8 cellular contexts compared by ENCODE assay signal in genomic region chr7:20797174-20798080, GRCh38. TPM values are rescaled to one million over a fixed set of nuclear protein-coding genes. Genes with fewer than 3 reads are reported as not detected.
DNase-seq lines count a peak whose midpoint lies in the region; ATAC-seq and TF ChIP-seq lines count a peak whose summit lies in the region.

No MANE protein-coding gene starts in this region.

- peak in 1 of 3 donors; percentile 38 for DNase-seq in CD4-positive, CD25-positive, alpha-beta regulatory T cell
- peak; percentile 33 for DNase-seq in mammary epithelial cell
- DNase-seq in KG1 (lab: John Stamatoyannopoulos, UW): no peak
- no peak for DNase-seq in NK-92 treated with Interleukin-12 subunit alpha and Interleukin-12 subunit beta, amount 100 ng/mL, for 24 hours (lab: John Stamatoyannopoulos, UW)

- peaks cover 17 to 21% of the 10 kb centered on the region in 2 experiments for H3K9me3 ChIP-seq in CD4-positive, CD25-positive, alpha-beta regulatory T cell (ENCODE audit: control insufficient read depth in 2 of 2, low read length in 2 of 2)
- H3K9me3 ChIP-seq in OCI-LY1 (ENCODE audit: low read length): no peaks in the 10 kb centered on the region
- H3K9me3 ChIP-seq in mammary epithelial cell (replicated peaks; ENCODE audit: insufficient read depth, low read length): no peaks in the 10 kb centered on the region
- peaks cover 11% of the 10 kb centered on the region for H3K9me3 ChIP-seq in muscle layer of colon (ENCODE audit: low read length)

- 13% methylated on average over 32 of the region's 58 CpGs for WGBS in mammary epithelial cell (ENCODE audit: low coverage, missing lambda C conversion rate)

- peak overlapping the region; percentile 16 to 90 (median 80) for H3K4me3 Mint-ChIP-seq in CD4-positive, CD25-positive, alpha-beta regulatory T cell

- peaks cover 80% of the 10 kb centered on the region for H3K27me3 Mint-ChIP-seq in CD4-positive, CD25-positive, alpha-beta regulatory T cell

- TF ChIP-seq CTCF in OCI-LY1 (IDR thresholded peaks at IDR 0.05; ENCODE audit: low read length) (no peak), mammary epithelial cell (conservative IDR thresholded peaks at IDR 0.05 in 1 of 2, IDR thresholded peaks at IDR 0.05 in 1 of 2; ENCODE audit: extremely low read depth in 1 of 2, insufficient read depth in 1 of 2, low read depth in 1 of 2, low read length in 2 of 2) (no peak)

- H3K4me1 Mint-ChIP-seq in CD4-positive, CD25-positive, alpha-beta regulatory T cell: peaks cover 8 to 21% (median 11%) of the 10 kb centered on the region in 4 donors

- H3K9ac ChIP-seq in OCI-LY1 (ENCODE audit: low read length) (peak overlapping the region; percentile 51; the same call in 1 of the 2 replicates), mammary epithelial cell (ENCODE audit: insufficient read depth, low read length) (no peak overlapping the region), muscle layer of colon (ENCODE audit: low read length) (no peak overlapping the region)

- intact Hi-C loops in mammary epithelial cell (cut with micrococcal nuclease): no loop called here

- peaks cover 62% of the 10 kb centered on the region for H3K27me3 ChIP-seq in CD4-positive, CD25-positive, alpha-beta regulatory T cell (ENCODE audit: control insufficient read depth, insufficient read depth, low read length)
- H3K27me3 ChIP-seq in OCI-LY1 (ENCODE audit: insufficient read depth, low read length) (no peaks in the 10 kb centered on the region; the same call in 1 of the 2 replicates), mammary epithelial cell (ENCODE audit: insufficient read depth, low read length) (peaks cover 6% of the 10 kb centered on the region), muscle layer of colon (ENCODE audit: control insufficient read depth in 1 of 2, insufficient read depth in 2 of 2, low read length in 2 of 2) (peaks cover 62% of the 10 kb centered on the region in 2 donors)

- H4K20me1 ChIP-seq in OCI-LY1 (ENCODE audit: insufficient read depth, low read length) (no peaks in the 10 kb centered on the region), mammary epithelial cell (ENCODE audit: insufficient read depth, low read length) (no peaks in the 10 kb centered on the region)

- BruUV-seq in mammary epithelial cell (replicated peaks; lab: Mats Ljungman, UMichigan): no TSS peak

- peaks cover 4% of the 10 kb centered on the region for H3K36me3 Mint-ChIP-seq in CD4-positive, CD25-positive, alpha-beta regulatory T cell

- H2AFZ ChIP-seq in OCI-LY1 (ENCODE audit: low read length) (no peak overlapping the region), mammary epithelial cell (ENCODE audit: low read depth, low read length) (peak overlapping the region; percentile 88)

- H3K9me3 Mint-ChIP-seq in CD4-positive, CD25-positive, alpha-beta regulatory T cell: peaks cover 0 to 13% (median 4%) of the 10 kb centered on the region in 7 donors

- H3K27ac ChIP-seq in CD4-positive, CD25-positive, alpha-beta regulatory T cell (ENCODE audit: insufficient read depth, low read length, poor library complexity, severe bottlenecking): no peak overlapping the region
- H3K27ac ChIP-seq in OCI-LY1 (ENCODE audit: low read depth, low read length, poor library complexity, severe bottlenecking) (no peak overlapping the region), mammary epithelial cell (ENCODE audit: insufficient read depth, low read depth, low read length) (no peak overlapping the region), muscle layer of colon (ENCODE audit: low read depth, low read length) (no peak overlapping the region)

- no peak overlapping the region for H3K27ac Mint-ChIP-seq in CD4-positive, CD25-positive, alpha-beta regulatory T cell

- H3K36me3 ChIP-seq in CD4-positive, CD25-positive, alpha-beta regulatory T cell (ENCODE audit: control insufficient read depth, insufficient read depth, low read length): no peaks in the 10 kb centered on the region
- H3K36me3 ChIP-seq in OCI-LY1 (ENCODE audit: insufficient read depth, low read length) (no peaks in the 10 kb centered on the region), mammary epithelial cell (ENCODE audit: insufficient read depth, low read length) (no peaks in the 10 kb centered on the region), muscle layer of colon (ENCODE audit: insufficient read depth, low read length) (no peaks in the 10 kb centered on the region)

- peaks cover 17% of the 10 kb centered on the region for H3K4me1 ChIP-seq in CD4-positive, CD25-positive, alpha-beta regulatory T cell (ENCODE audit: control insufficient read depth, insufficient read depth, low read length, poor library complexity, severe bottlenecking)
- H3K4me1 ChIP-seq in OCI-LY1 (ENCODE audit: insufficient read depth, low read length, severe bottlenecking): peaks cover 5% of the 10 kb centered on the region
- peaks cover 6% of the 10 kb centered on the region for H3K4me1 ChIP-seq in mammary epithelial cell (ENCODE audit: insufficient read depth, low read length)
- peaks cover 13% of the 10 kb centered on the region for H3K4me1 ChIP-seq in muscle layer of colon (ENCODE audit: insufficient read depth, low read length)

- no peaks in the 10 kb centered on the region for H3F3A ChIP-seq in OCI-LY1 (ENCODE audit: insufficient read depth, low read length)

- peak overlapping the region; percentile 58 for H3K4me3 ChIP-seq in CD4-positive, CD25-positive, alpha-beta regulatory T cell (ENCODE audit: low read depth, low read length)
- H3K4me3 ChIP-seq in OCI-LY1 (ENCODE audit: low read depth, low read length, poor library complexity, severe bottlenecking) (peak overlapping the region; percentile 65), mammary epithelial cell (replicated peaks in 1 of 3; ENCODE audit: insufficient read depth in 1 of 3, low read depth in 2 of 3, low read length in 3 of 3) (peak overlapping the region; percentile 19 to 59 (median 57)), muscle layer of colon (ENCODE audit: low read depth in 1 of 2, low read length in 2 of 2) (peak overlapping the region; percentile 28 to 53)

- in situ Hi-C loops in mammary epithelial cell (cut with MboI; ENCODE audit: low sequenced_read_pairs in 2 of 2): loop anchor here in 1 of 2 donors (25.0 kb wide), 2 partner anchors 190 to 715 kb away; no protein-coding TSS in a partner anchor

- H3K4me2 ChIP-seq in OCI-LY1 (ENCODE audit: low read length): peak overlapping the region; percentile 62
- peak overlapping the region; percentile 73 for H3K4me2 ChIP-seq in mammary epithelial cell (ENCODE audit: insufficient read depth, low read depth, low read length)

- dilution Hi-C loops in mammary epithelial cell (cut with HindIII; ENCODE audit: low sequenced_read_pairs): loop anchor here (25.0 kb wide), 1 partner anchor 715 kb away; no protein-coding TSS in a partner anchor

- CTCF ChIA-PET in mammary epithelial cell (lab: Charles Lee; ENCODE audit: low non-redundant PET): interaction anchor here (0.6 kb wide), 1 partner anchor 16 kb away, joined by 3 read pairs; no protein-coding TSS in a partner anchor

- H3K79me2 ChIP-seq in OCI-LY1 (ENCODE audit: insufficient read depth, low read length): no peaks in the 10 kb centered on the region
- H3K79me2 ChIP-seq in mammary epithelial cell (ENCODE audit: insufficient read depth, low read length): no peaks in the 10 kb centered on the region

- peak; percentile 31 to 40 for ATAC-seq in CD4-positive, CD25-positive, alpha-beta regulatory T cell (ENCODE audit: low read depth in 2 of 2)
- peak; percentile 71 for ATAC-seq in GM19324 (IDR thresholded peaks at IDR 0.05; ENCODE audit: low FRiP score, unreplicated experiment)
- ATAC-seq in HG03280 (IDR thresholded peaks at IDR 0.05; ENCODE audit: unreplicated experiment): peak; percentile 59

- no peaks in the 10 kb centered on the region for H3K9me2 ChIP-seq in OCI-LY1 (ENCODE audit: low read depth, low read length)

RNA-seq across cellular contexts. Expression of gene SP8, which starts 10.7 kb away (rescaled TPM):
- not detected for total RNA-seq in CD4-positive, CD25-positive, alpha-beta regulatory T cell
- polyA plus RNA-seq in CD4-positive, CD25-positive, alpha-beta regulatory T cell: not detected
- total RNA-seq in mammary epithelial cell: under 1 TPM in 1 of 2 donors, not detected in 1; 0.21 TPM
- polyA plus RNA-seq in mammary epithelial cell: 0.10 TPM
- not detected for polyA minus RNA-seq in mammary epithelial cell
